ENCODE assay signal across 15 cellular contexts in genomic region chr19:32809254-32809653, GRCh38.
DNase-seq lines count a peak whose midpoint lies in the region; ATAC-seq lines count a peak whose summit lies in the region.
"Had no signal": no experiment of that assay in that cellular context is flagged by ENCODE, and none has a peak within 500 bp of the region (broad histone marks: within the 10 kb centered on the region; RNA-seq: fewer than 3 reads in every experiment).

No MANE protein-coding gene starts in this region.

- H2AK5ac ChIP-seq in neuronal stem cell (ENCODE audit: low read depth, low read length): no peak overlapping the region

- peak; percentile 33 for ATAC-seq in activated naive CD8-positive, alpha-beta T cell treated with anti-CD3 and anti-CD28 coated beads, Interleukin-2, amount 50 U/mL, for 24 hours
- ATAC-seq in HG03571 (IDR thresholded peaks at IDR 0.05; ENCODE audit: unreplicated experiment): no peak

- H3K27me3 ChIP-seq in neuronal stem cell (ENCODE audit: control insufficient read depth in 3 of 3, insufficient read depth in 3 of 3, low read depth in 1 of 3, low read length in 3 of 3): peaks cover 0 to 15% (median 0%) of the 10 kb centered on the region in 3 experiments

- H3K27ac ChIP-seq in neuronal stem cell (replicated peaks; ENCODE audit: low read length): no peak overlapping the region
- H3K27ac ChIP-seq: RWPE1 had no signal

- H3K36me3 Mint-ChIP-seq in activated naive CD8-positive, alpha-beta T cell treated with anti-CD3 and anti-CD28 coated beads, Interleukin-2, amount 50 U/mL, for 24 hours (ENCODE audit: low read depth): no peaks in the 10 kb centered on the region
- H3K36me3 Mint-ChIP-seq: CD14-positive monocyte had no signal

- H2BK15ac ChIP-seq in neuronal stem cell (ENCODE audit: low read length): no peak overlapping the region

- no peak overlapping the region for H3K4me3 Mint-ChIP-seq in activated naive CD8-positive, alpha-beta T cell treated with anti-CD3 and anti-CD28 coated beads, Interleukin-2, amount 50 U/mL, for 24 hours
- H3K4me3 Mint-ChIP-seq: activated T-helper 1 cell treated with anti-CD3 and anti-CD28 coated beads, Interleukin-12 subunit alpha, Interleukin-12 subunit beta, Interleukin-2, Interleukin-4 antibody, amounts not matched to agents 30 ng/mL and 10 ng/mL and 1 ng/mL, durations not matched to agents 14 hours and 24 hours and 36 hours; CD14-positive monocyte; T-helper 2 cell treated with Interferon-gamma antibody and Interleukin-4, amounts not matched to agents 5 μg/mL and 100 μg/mL, for 36 hours had no signal

- H3K4me1 Mint-ChIP-seq in activated naive CD8-positive, alpha-beta T cell treated with anti-CD3 and anti-CD28 coated beads, Interleukin-2, amount 50 U/mL, for 24 hours: peaks cover 8% of the 10 kb centered on the region
- H3K4me1 Mint-ChIP-seq: CD14-positive monocyte had no signal

- H3K79me1 ChIP-seq in neuronal stem cell (ENCODE audit: low read depth, low read length): no peaks in the 10 kb centered on the region

- peaks cover 1 to 5% of the 10 kb centered on the region in 2 donors for H3K4me1 ChIP-seq in neuronal stem cell (ENCODE audit: control insufficient read depth in 2 of 2, insufficient read depth in 1 of 2, low read depth in 1 of 2, low read length in 2 of 2)

- no peak overlapping the region for H3K27ac Mint-ChIP-seq in activated naive CD8-positive, alpha-beta T cell treated with anti-CD3 and anti-CD28 coated beads, Interleukin-2, amount 50 U/mL, for 24 hours
- H3K27ac Mint-ChIP-seq: activated T-helper 1 cell treated with anti-CD3 and anti-CD28 coated beads, Interleukin-12 subunit alpha, Interleukin-12 subunit beta, Interleukin-2, Interleukin-4 antibody, amounts not matched to agents 30 ng/mL and 10 ng/mL and 1 ng/mL, durations not matched to agents 14 hours and 24 hours and 36 hours; T-helper 2 cell treated with Interferon-gamma antibody and Interleukin-4, amounts not matched to agents 5 μg/mL and 100 μg/mL, for 36 hours had no signal

- peak overlapping the region; percentile 47 for H2BK12ac ChIP-seq in neuronal stem cell (ENCODE audit: low read length)

- no peak overlapping the region for H3K4me3 ChIP-seq in neuronal stem cell (ENCODE audit: low read length in 2 of 2)

- no peak overlapping the region for H3K4me2 ChIP-seq in neuronal stem cell (ENCODE audit: insufficient read depth, low read length, poor library complexity, severe bottlenecking)

- no peak overlapping the region for H3K4ac ChIP-seq in neuronal stem cell (ENCODE audit: low read length)

- DNase-seq in NCI-H2107 treated with DMSO at 0.1 percent for 48 hours (lab: John Stamatoyannopoulos, UW; ENCODE audit: unreplicated experiment) (peak; percentile 5), NCI-H2107 (lab: John Stamatoyannopoulos, UW) (no peak), NCI-H2029 (lab: John Stamatoyannopoulos, UW) (peak; percentile 45), neuronal stem cell (ENCODE audit: low spot score) (no peak), OCI-M2 (lab: John Stamatoyannopoulos, UW; ENCODE audit: unreplicated experiment) (no peak), NCI-H1092 (lab: John Stamatoyannopoulos, UW) (no peak)
- no peak for DNase-seq in activated naive CD8-positive, alpha-beta T cell treated with anti-CD3 and anti-CD28 coated beads, Interleukin-2, amount 50 U/mL, for 24 hours
- DNase-seq: activated CD4-positive, alpha-beta T cell treated with anti-CD3 and anti-CD28 coated beads, Interleukin-2, amount 50 U/mL, for 4 hours; NCI-H524 treated with DMSO at 0.1 percent for 48 hours; stimulated activated CD4-positive, alpha-beta T cell treated with anti-CD3 and anti-CD28 coated beads, Interleukin-15, amount 100 ng/mL, for 24 hours had no signal

- no peaks in the 10 kb centered on the region for H3K9me3 Mint-ChIP-seq in activated naive CD8-positive, alpha-beta T cell treated with anti-CD3 and anti-CD28 coated beads, Interleukin-2, amount 50 U/mL, for 24 hours
- H3K9me3 Mint-ChIP-seq: activated T-helper 1 cell treated with anti-CD3 and anti-CD28 coated beads, Interleukin-12 subunit alpha, Interleukin-12 subunit beta, Interleukin-2, Interleukin-4 antibody, amounts not matched to agents 30 ng/mL and 10 ng/mL and 1 ng/mL, durations not matched to agents 14 hours and 24 hours and 36 hours; CD14-positive monocyte; T-helper 2 cell treated with Interferon-gamma antibody and Interleukin-4, amounts not matched to agents 5 μg/mL and 100 μg/mL, for 36 hours had no signal

- H3K18ac ChIP-seq in neuronal stem cell (ENCODE audit: low read length): peak overlapping the region; percentile 20

- no peak overlapping the region for H4K8ac ChIP-seq in neuronal stem cell (ENCODE audit: low read depth, low read length)

- H3K36me3 ChIP-seq in neuronal stem cell (replicated peaks in 1 of 2; ENCODE audit: control insufficient read depth in 2 of 2, insufficient read depth in 2 of 2, low read length in 2 of 2): no peaks in the 10 kb centered on the region

- no peak overlapping the region for H4K91ac ChIP-seq in neuronal stem cell (ENCODE audit: low read depth, low read length, poor library complexity)

- no peak overlapping the region for H3K9ac ChIP-seq in neuronal stem cell (ENCODE audit: low read depth, low read length, poor library complexity)

- H3K14ac ChIP-seq in neuronal stem cell (ENCODE audit: low read length): no peak overlapping the region

- H3K9me3 ChIP-seq in neuronal stem cell (replicated peaks in 1 of 2; ENCODE audit: control insufficient read depth in 2 of 2, insufficient read depth in 1 of 2, low read depth in 1 of 2, low read length in 2 of 2): no peaks in the 10 kb centered on the region

- H3K23ac ChIP-seq in neuronal stem cell (ENCODE audit: low read depth, low read length, poor library complexity): no peak overlapping the region

- no peak overlapping the region for H2AFZ ChIP-seq in neuronal stem cell (ENCODE audit: low read length)

- no peaks in the 10 kb centered on the region for H3K27me3 Mint-ChIP-seq in activated naive CD8-positive, alpha-beta T cell treated with anti-CD3 and anti-CD28 coated beads, Interleukin-2, amount 50 U/mL, for 24 hours

- H2BK5ac ChIP-seq in neuronal stem cell (ENCODE audit: low read length): no peak overlapping the region

- no peak overlapping the region for H2BK120ac ChIP-seq in neuronal stem cell (ENCODE audit: low read depth, low read length)

- WGBS in neuronal stem cell (ENCODE audit: extremely low coverage in 2 of 2, insufficient read length in 2 of 2, insufficient replicate concordance in 1 of 2), 2 donors: no CpG with 5 or more reads among the region's 5 CpGs

Comparison
In these comparisons a context has a peak if more than half of its experiments do, and no peak if none do; other contexts are left out.
1. DNase-seq: peak in NCI-H2107 treated with DMSO at 0.1 percent for 48 hours (single experiment) and NCI-H2029 (single experiment); none in NCI-H2107 (single experiment), activated naive CD8-positive, alpha-beta T cell treated with anti-CD3 and anti-CD28 coated beads, Interleukin-2, amount 50 U/mL, for 24 hours (single experiment), neuronal stem cell (single experiment), OCI-M2 (single experiment) and NCI-H1092 (single experiment).